Comparison of ENCODE assay signal across 22 cellular contexts in genomic region chr12:40344312-40344711, GRCh38.
DNase-seq lines count a peak whose midpoint lies in the region; FAIRE-seq and TF ChIP-seq lines count a peak whose summit lies in the region.
"Had no signal": no experiment of that assay in that cellular context is flagged by ENCODE, and none has a peak within 500 bp of the region (broad histone marks: within the 10 kb centered on the region; RNA-seq: fewer than 3 reads in every experiment).

No MANE protein-coding gene starts in this region.

- H3K4me1 Mint-ChIP-seq in neural progenitor cell = no peaks in the 10 kb centered on the region
- H3K4me1 Mint-ChIP-seq: CD14-positive monocyte; CD4-positive, alpha-beta memory T cell; H9 had no signal

- H3K27ac ChIP-seq in neural progenitor cell = no peak overlapping the region
- H3K27ac ChIP-seq: BLaER1 had no signal

- H3K4me2 ChIP-seq in neural progenitor cell = no peak overlapping the region
- H3K4me2 ChIP-seq: BLaER1 had no signal

- H3K9me3 ChIP-seq in neural progenitor cell (ENCODE audit: low read depth) = no peaks in the 10 kb centered on the region
- H3K9me3 ChIP-seq: BLaER1 had no signal

- no peaks in the 10 kb centered on the region for H3K36me3 ChIP-seq in neural progenitor cell
- H3K36me3 ChIP-seq: BLaER1 had no signal

- H3K27me3 Mint-ChIP-seq in neural progenitor cell (ENCODE audit: insufficient read depth, low read depth) = no peaks in the 10 kb centered on the region
- H3K27me3 Mint-ChIP-seq: IgD-negative memory B cell had no signal

- no peaks in the 10 kb centered on the region for H3K79me2 ChIP-seq in neural progenitor cell (ENCODE audit: low read depth)

- no peak overlapping the region for H3K4me3 Mint-ChIP-seq in neural progenitor cell
- H3K4me3 Mint-ChIP-seq: CD14-positive monocyte; CD4-positive, alpha-beta memory T cell; H9; IgD-negative memory B cell had no signal

- H2AFZ ChIP-seq in neural progenitor cell (replicated peaks) = no peak overlapping the region

- TF ChIP-seq CTCF in neural progenitor cell (IDR thresholded peaks at IDR 0.05) = no peak

- H3K27ac Mint-ChIP-seq in neural progenitor cell = no peak overlapping the region
- H3K27ac Mint-ChIP-seq: CD14-positive monocyte; CD4-positive, alpha-beta memory T cell; H9; IgD-negative memory B cell had no signal

- H3K4me1 ChIP-seq in neural progenitor cell = no peaks in the 10 kb centered on the region
- H3K4me1 ChIP-seq: BLaER1 had no signal

- no peaks in the 10 kb centered on the region for H4K20me1 ChIP-seq in neural progenitor cell (ENCODE audit: low read depth)
- H4K20me1 ChIP-seq: BLaER1 had no signal

- H3K4me3 ChIP-seq in neural progenitor cell = no peak overlapping the region
- H3K4me3 ChIP-seq: BLaER1 had no signal

- no peaks in the 10 kb centered on the region for H3F3A ChIP-seq in neural progenitor cell (ENCODE audit: low read depth)

- H3K9me3 Mint-ChIP-seq in neural progenitor cell = no peaks in the 10 kb centered on the region
- H3K9me3 Mint-ChIP-seq: CD14-positive monocyte; CD4-positive, alpha-beta memory T cell; H9; IgD-negative memory B cell had no signal

- no peak overlapping the region for H3K9ac ChIP-seq in neural progenitor cell
- H3K9ac ChIP-seq: BLaER1 had no signal

- FAIRE-seq in H54 (lab: Jason Lieb, UNC) = no peak
- FAIRE-seq: GM12892, GM18507, HepG2 had no signal

- DNase-seq in NCI-H748 (lab: John Stamatoyannopoulos, UW; ENCODE audit: unreplicated experiment) (peak; percentile 21), NCI-H748 treated with DMSO at 0.1 percent for 48 hours (lab: John Stamatoyannopoulos, UW) (no peak), NCI-H1105 treated with DMSO at 0.1 percent for 48 hours (lab: John Stamatoyannopoulos, UW) (peak; percentile 68), OCI-M1 (lab: John Stamatoyannopoulos, UW) (peak; percentile 9), neural progenitor cell (ENCODE audit: low spot score) (no peak), medulla oblongata (ENCODE audit: extremely low spot score) (no peak), H54 (ENCODE audit: insufficient read length, low spot score) (no peak)
- DNase-seq: 8988T; Calu3; CD4-positive, alpha-beta memory T cell; DMS 273 treated with DMSO at 0.1 percent for 48 hours; DMS53; DND-41; EL; GOT3; H9 had no signal

- no peaks in the 10 kb centered on the region for H3K36me3 Mint-ChIP-seq in neural progenitor cell
- H3K36me3 Mint-ChIP-seq: CD4-positive, alpha-beta memory T cell had no signal

- H3K27me3 ChIP-seq in neural progenitor cell = no peaks in the 10 kb centered on the region
- H3K27me3 ChIP-seq: BLaER1 had no signal

- no peak for TF ChIP-seq POLR2A in H54 (IDR thresholded peaks at IDR 0.05; ENCODE audit: low read depth, low read length)

Comparison
In these comparisons a context has a peak if more than half of its experiments do, and no peak if none do; other contexts are left out.
1. DNase-seq: peak in NCI-H748 (single experiment), NCI-H1105 treated with DMSO at 0.1 percent for 48 hours (single experiment) and OCI-M1 (single experiment); none in NCI-H748 treated with DMSO at 0.1 percent for 48 hours (single experiment), neural progenitor cell (single experiment), medulla oblongata (single experiment) and H54 (single experiment).